21 cellular contexts compared by ENCODE assay signal in genomic region chr6:128365520-128366160, GRCh38.
A peak's percentile ranks its signal among the peaks of the same experiment; 100 is the strongest.
DNase-seq lines count a peak whose midpoint lies in the region; ATAC-seq and TF ChIP-seq lines count a peak whose summit lies in the region.
"Had no signal": no experiment of that assay in that cellular context is flagged by ENCODE, and none has a peak within 500 bp of the region (broad histone marks: within the 10 kb centered on the region; RNA-seq: fewer than 3 reads in every experiment).

No MANE protein-coding gene starts in this region.

- CTCF ChIA-PET in Caco-2 (lab: Charles Lee), result no interaction called here
- CTCF ChIA-PET in PC-3 (lab: Charles Lee), result no interaction called here

- H3K27me3 ChIP-seq in Caco-2 (replicated peaks; ENCODE audit: control insufficient read depth, insufficient read depth, low read length) (no peaks in the 10 kb centered on the region), PC-3 (ENCODE audit: low read length) (no peaks in the 10 kb centered on the region)
- H3K27me3 ChIP-seq: BE2C had no signal

- H3K9me2 ChIP-seq in PC-3 (replicated peaks; ENCODE audit: low read length), result no peaks in the 10 kb centered on the region

- H3K9me3 Mint-ChIP-seq in Caco-2 (ENCODE audit: unreplicated experiment) (no peaks in the 10 kb centered on the region), nephron progenitor cell (no peaks in the 10 kb centered on the region), mesothelial cell of epicardium (peaks cover 5% of the 10 kb centered on the region)
- H3K9me3 Mint-ChIP-seq: CD4-positive, CD25-positive, alpha-beta regulatory T cell had no signal

- H3K4me3 Mint-ChIP-seq in Caco-2 (ENCODE audit: unreplicated experiment), result peak overlapping the region; percentile 39
- H3K4me3 Mint-ChIP-seq in nephron progenitor cell, result no peak overlapping the region
- no peak overlapping the region for H3K4me3 Mint-ChIP-seq in mesothelial cell of epicardium
- H3K4me3 Mint-ChIP-seq: CD4-positive, CD25-positive, alpha-beta regulatory T cell had no signal

- H3K9me3 ChIP-seq in Caco-2, result no peaks in the 10 kb centered on the region
- no peaks in the 10 kb centered on the region for H3K9me3 ChIP-seq in PC-3 (ENCODE audit: low read length)
- H3K9me3 ChIP-seq: BE2C had no signal

- no peak overlapping the region for H3K9ac ChIP-seq in PC-3 (ENCODE audit: low read length)

- BruUV-seq in Caco-2 (replicated peaks; lab: Mats Ljungman, UMichigan) (no TSS peak), PC-3 (replicated peaks; lab: Mats Ljungman, UMichigan) (no TSS peak)

- no peaks in the 10 kb centered on the region for H3K27me3 Mint-ChIP-seq in Caco-2 (ENCODE audit: insufficient read depth, unreplicated experiment)
- no peaks in the 10 kb centered on the region for H3K27me3 Mint-ChIP-seq in nephron progenitor cell (ENCODE audit: low read depth, poor library complexity)
- H3K27me3 Mint-ChIP-seq in mesothelial cell of epicardium (ENCODE audit: low read depth), result no peaks in the 10 kb centered on the region
- H3K27me3 Mint-ChIP-seq: CD4-positive, CD25-positive, alpha-beta regulatory T cell had no signal

- H3F3A ChIP-seq in PC-3 (ENCODE audit: low read length, unreplicated experiment), result peaks cover 6% of the 10 kb centered on the region

- intact Hi-C loops in Caco-2 (cut with micrococcal nuclease; ENCODE audit: unreplicated experiment), result loop anchor here (5.0 kb wide), 3 partner anchors 143 to 303 kb away; no protein-coding TSS in a partner anchor
- intact Hi-C loops in PC-3 (cut with micrococcal nuclease), result loop anchor here (5.0 kb wide), 2 partner anchors 127 to 152 kb away; no protein-coding TSS in a partner anchor
- intact Hi-C loops in left colon (cut with DNase I, micrococcal nuclease), result no loop called here

- no peak overlapping the region for H2AFZ ChIP-seq in PC-3 (ENCODE audit: low read length)
- H2AFZ ChIP-seq: PC-9 had no signal

- H3K4me1 ChIP-seq in Caco-2 (peaks cover 65% of the 10 kb centered on the region), PC-3 (ENCODE audit: insufficient read depth, low read length) (peaks cover 55% of the 10 kb centered on the region)
- H3K4me1 ChIP-seq: BE2C had no signal

- H3K36me3 Mint-ChIP-seq in Caco-2 (ENCODE audit: insufficient read depth, unreplicated experiment) (peaks cover 6% of the 10 kb centered on the region), nephron progenitor cell (ENCODE audit: low read depth) (peaks cover 4% of the 10 kb centered on the region), mesothelial cell of epicardium (peaks cover 2% of the 10 kb centered on the region)
- H3K36me3 Mint-ChIP-seq: CD4-positive, CD25-positive, alpha-beta regulatory T cell had no signal

- H3K36me3 ChIP-seq in Caco-2 (ENCODE audit: control insufficient read depth, insufficient read depth, low read length) (no peaks in the 10 kb centered on the region), PC-3 (ENCODE audit: low read depth, low read length) (no peaks in the 10 kb centered on the region)
- H3K36me3 ChIP-seq: BE2C had no signal

- no peak overlapping the region for H3K27ac ChIP-seq in PC-3 (ENCODE audit: low read length)
- H3K27ac ChIP-seq: PC-9, RWPE1 had no signal

- 0 out of 2 replicates have a peak overlapping the region, but pooled peaks have one; percentile 5 for H3K4me2 ChIP-seq in PC-3 (ENCODE audit: low read length)
- H3K4me2 ChIP-seq: PC-9 had no signal

- H3K79me2 ChIP-seq in PC-3 (ENCODE audit: low read length), result peaks cover 62% of the 10 kb centered on the region

- ATAC-seq in PC-3, result no peak
- ATAC-seq in left colon, result peak; percentile 64
- no peak for ATAC-seq in HG03432 (IDR thresholded peaks at IDR 0.05; ENCODE audit: unreplicated experiment)

- no peaks in the 10 kb centered on the region for H4K20me1 ChIP-seq in PC-3 (ENCODE audit: low read length)

- H3K4me3 ChIP-seq in Caco-2 (ENCODE audit: low read depth, low read length) (no peak overlapping the region), PC-3 (ENCODE audit: low read length) (no peak overlapping the region)
- H3K4me3 ChIP-seq: PC-9 had no signal

- TF ChIP-seq CTCF in Caco-2 (IDR thresholded peaks at IDR 0.05; ENCODE audit: insufficient read depth in 1 of 2, low read depth in 1 of 2, low read length in 1 of 2, severe bottlenecking in 1 of 2, unreplicated experiment in 1 of 2), result no peak
- TF ChIP-seq CTCF in PC-3 (conservative IDR thresholded peaks at IDR 0.05; ENCODE audit: low read depth, low read length), result no peak
- TF ChIP-seq CTCF in nephron progenitor cell (IDR thresholded peaks at IDR 0.05), result no peak
- no peak for TF ChIP-seq CTCF in mesothelial cell of epicardium (IDR thresholded peaks at IDR 0.05; ENCODE audit: unreplicated experiment)

- no peak overlapping the region for H3K27ac Mint-ChIP-seq in Caco-2 (ENCODE audit: unreplicated experiment)
- H3K27ac Mint-ChIP-seq in nephron progenitor cell, result peak overlapping the region; percentile 51
- H3K27ac Mint-ChIP-seq in mesothelial cell of epicardium, result no peak overlapping the region
- H3K27ac Mint-ChIP-seq: CD4-positive, CD25-positive, alpha-beta regulatory T cell had no signal

- H3K4me1 Mint-ChIP-seq in Caco-2 (ENCODE audit: low read depth, unreplicated experiment) (peaks cover 46% of the 10 kb centered on the region), nephron progenitor cell (peaks cover 23% of the 10 kb centered on the region), mesothelial cell of epicardium (peaks cover 7% of the 10 kb centered on the region)
- H3K4me1 Mint-ChIP-seq: CD4-positive, CD25-positive, alpha-beta regulatory T cell had no signal

- DNase-seq in Caco-2 (peak; percentile 55 to 62), PC-3 (peak; percentile 10), left colon (peak in 1 of 2 donors; percentile 34), nephron progenitor cell (no peak), NCI-H128 (lab: John Stamatoyannopoulos, UW; ENCODE audit: unreplicated experiment) (no peak), mesothelial cell of epicardium (ENCODE audit: low spot score in 2 of 2, unreplicated experiment in 2 of 2) (no peak), hippocampal formation (lab: John Stamatoyannopoulos, UW) (no peak)
- DNase-seq: 8988T; BE2C; CD4-positive, CD25-positive, alpha-beta regulatory T cell; COR-L47; GF-D8; MM.1S; NCI-H1105 treated with DMSO at 0.1 percent for 48 hours; NCI-H1694 treated with DMSO at 0.1 percent for 48 hours; NCI-H510A; NCI-H774; SIG-M5 had no signal

- POLR2A ChIA-PET in Caco-2 (lab: Charles Lee), result no interaction called here
- POLR2A ChIA-PET in PC-3 (lab: Charles Lee; ENCODE audit: unreplicated experiment), result no interaction called here

Comparison
In these comparisons a context has a peak if more than half of its experiments do, and no peak if none do; other contexts are left out.
1. DNase-seq: peak in Caco-2 (2 of 2) and PC-3 (single experiment); none in nephron progenitor cell (single experiment), NCI-H128 (single experiment), mesothelial cell of epicardium (0 of 2) and hippocampal formation (0 of 2).
2. intact Hi-C loops: an anchor here in Caco-2 (5.0 kb wide) and PC-3 (5.0 kb wide); none called in left colon.